ENCODE assay signal across 14 cellular contexts in genomic region chr11:66879583-66879982, GRCh38.
"Had no signal": no experiment of that assay in that cellular context is flagged by ENCODE, and none has a peak within 500 bp of the region (broad histone marks: within the 10 kb centered on the region; RNA-seq: fewer than 3 reads in every experiment).

No MANE protein-coding gene starts in this region.

- DNase-seq: activated CD4-positive, alpha-beta T cell treated with anti-CD3 and anti-CD28 coated beads for 4 hours; activated CD8-positive, alpha-beta memory T cell treated with anti-CD3 and anti-CD28 coated beads, Interleukin-2, amount 50 U/mL, for 48 hours; activated CD8-positive, alpha-beta T cell treated with anti-CD3 and anti-CD28 coated beads for 36 hours; activated naive CD8-positive, alpha-beta T cell treated with anti-CD3 and anti-CD28 coated beads, Interleukin-2, amount 50 U/mL, for 24 hours; cortex of kidney; effector CD8-positive, alpha-beta T cell; foreskin melanocyte; islet precursor cell; left lung; stimulated activated CD4-positive, alpha-beta T cell treated with anti-CD3 and anti-CD28 coated beads, Interleukin-2, amount 100 ng/mL, for 48 hours; stimulated activated naive CD4-positive, alpha-beta T cell treated with Interleukin-2 at 50 U/mL for 16 hours; T-cell; upper lobe of left lung; WERI-Rb-1 had no signal

- ATAC-seq: activated CD8-positive, alpha-beta T cell treated with anti-CD3 and anti-CD28 coated beads for 36 hours; activated naive CD8-positive, alpha-beta T cell treated with anti-CD3 and anti-CD28 coated beads, Interleukin-2, amount 50 U/mL, for 24 hours; left lung; T-cell had no signal
